ENCODE assay signal across 12 cellular contexts in the genomic region with DNA sequence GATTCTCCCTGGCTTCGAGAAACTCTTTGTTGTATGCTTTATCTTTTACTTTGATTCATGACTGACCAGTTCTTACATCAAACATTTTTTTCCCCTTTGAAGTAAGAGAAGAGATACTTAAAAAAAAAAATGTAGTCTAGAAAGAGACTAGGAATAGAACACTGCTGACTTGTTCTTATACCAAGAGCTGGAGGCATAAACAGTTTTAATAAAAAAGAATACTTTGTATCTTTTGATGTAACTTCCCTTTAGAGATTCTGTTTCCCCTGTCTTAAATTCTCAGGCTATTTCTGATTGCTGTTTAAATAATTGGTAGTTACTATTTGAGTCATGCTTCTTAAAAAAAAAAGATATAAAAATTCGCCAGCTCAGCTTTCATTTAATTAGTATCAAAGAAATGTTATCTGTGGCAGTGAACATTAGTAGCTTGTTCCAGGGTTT. TPM values are rescaled to one million over a fixed set of nuclear protein-coding genes. Genes with fewer than 3 reads are reported as not detected.
DNase-seq lines count a peak whose midpoint lies in the region; ATAC-seq, FAIRE-seq and TF ChIP-seq lines count a peak whose summit lies in the region.
"Had no signal": no experiment of that assay in that cellular context is flagged by ENCODE, and none has a peak within 500 bp of the region (broad histone marks: within the 10 kb centered on the region; RNA-seq: fewer than 3 reads in every experiment).

No MANE protein-coding gene starts in this region.

- no peak for DNase-seq in CD4-positive, alpha-beta memory T cell
- DNase-seq in NB4 (ENCODE audit: low read depth) (no peak), GM12878 (ENCODE audit: low read depth, low spot score) (no peak), osteocyte (ENCODE audit: extremely low spot score, unreplicated experiment) (no peak), NCI-H2196 (lab: John Stamatoyannopoulos, UW; ENCODE audit: unreplicated experiment) (no peak), DMS114 treated with DMSO at 0.1 percent for 48 hours (lab: John Stamatoyannopoulos, UW; ENCODE audit: unreplicated experiment) (no peak)
- DNase-seq in effector CD8-positive, alpha-beta T cell (lab: John Stamatoyannopoulos, UW), result no peak
- DNase-seq: Calu3, lower lobe of right lung, NCI-H2227 treated with DMSO at 0.1 percent for 48 hours, RPMI8226 had no signal

- H3K4me3 ChIP-seq in CD4-positive, alpha-beta memory T cell (ENCODE audit: low read length in 2 of 2), result no peak overlapping the region
- H3K4me3 ChIP-seq in NB4 (ENCODE audit: low read depth, low read length), result peak overlapping the region; percentile 10
- peak overlapping the region; percentile 46 for H3K4me3 ChIP-seq in GM12878
- H3K4me3 ChIP-seq: lower lobe of right lung had no signal

- H3K4me1 Mint-ChIP-seq in CD4-positive, alpha-beta memory T cell, result peaks cover 62 to 87% (median 76%) of the 10 kb centered on the region in 4 donors
- H3K4me1 Mint-ChIP-seq in osteocyte (ENCODE audit: unreplicated experiment), result peaks cover 62% of the 10 kb centered on the region

- H3K4me2 ChIP-seq in GM12878 (ENCODE audit: control insufficient read depth, insufficient read depth), result peak overlapping the region; percentile 94

- TF ChIP-seq EP300 in GM12878 (IDR thresholded peaks at IDR 0.05; ENCODE audit: borderline replicate concordance in 1 of 2, control insufficient read depth in 1 of 2, low read depth in 2 of 2, low read length in 2 of 2), result no peak

- H3K27ac ChIP-seq in CD4-positive, alpha-beta memory T cell (ENCODE audit: low read depth, low read length), result peak overlapping the region; percentile 27
- peak overlapping the region; percentile 59 for H3K27ac ChIP-seq in GM12878 (ENCODE audit: control insufficient read depth, insufficient read depth)
- H3K27ac ChIP-seq: lower lobe of right lung had no signal

- no peak overlapping the region for H2AFZ ChIP-seq in GM12878 (ENCODE audit: control insufficient read depth, low read depth, low read length)

- H3K27ac Mint-ChIP-seq in CD4-positive, alpha-beta memory T cell, result peak overlapping the region; percentile 71 to 93 (median 84)
- H3K27ac Mint-ChIP-seq in osteocyte (ENCODE audit: unreplicated experiment), result peak overlapping the region; percentile 48

- H3K9ac ChIP-seq in GM12878 (ENCODE audit: control insufficient read depth, insufficient read depth, low read length), result no peak overlapping the region

- H4K20me1 ChIP-seq in GM12878 (ENCODE audit: control insufficient read depth, insufficient read depth), result peaks cover 9% of the 10 kb centered on the region

- FAIRE-seq in GM12878 (lab: Jason Lieb, UNC), result no peak

- ATAC-seq in GM12878, result no peak
- no peak for ATAC-seq in HG02870 (IDR thresholded peaks at IDR 0.05; ENCODE audit: unreplicated experiment)
- ATAC-seq: lower lobe of right lung had no signal

- no peaks in the 10 kb centered on the region for H3K27me3 Mint-ChIP-seq in CD4-positive, alpha-beta memory T cell
- H3K27me3 Mint-ChIP-seq in osteocyte (ENCODE audit: unreplicated experiment), result no peaks in the 10 kb centered on the region

- H3K79me2 ChIP-seq in GM12878 (ENCODE audit: control insufficient read depth, insufficient read depth, low read length), result peaks cover 91% of the 10 kb centered on the region

- peaks cover 0 to 3% (median 0%) of the 10 kb centered on the region in 8 donors for H3K9me3 Mint-ChIP-seq in CD4-positive, alpha-beta memory T cell
- no peaks in the 10 kb centered on the region for H3K9me3 Mint-ChIP-seq in osteocyte (ENCODE audit: unreplicated experiment)

- RAD21 ChIA-PET in GM12878 (lab: Charles Lee; ENCODE audit: unreplicated experiment), result interaction anchor here (0.6 to 1.7 kb wide), 6 partner anchors 9 to 78 kb away, joined by 3 to 9 read pairs (median 4); no protein-coding TSS in a partner anchor

- H3K36me3 Mint-ChIP-seq in CD4-positive, alpha-beta memory T cell, result peaks cover 3 to 30% of the 10 kb centered on the region in 2 donors
- H3K36me3 Mint-ChIP-seq in osteocyte (ENCODE audit: unreplicated experiment), result no peaks in the 10 kb centered on the region

- H3K9me3 ChIP-seq in CD4-positive, alpha-beta memory T cell (ENCODE audit: control insufficient read depth in 1 of 2, low read length in 2 of 2), result no peaks in the 10 kb centered on the region
- no peaks in the 10 kb centered on the region; the same call in 2 of the 3 replicates for H3K9me3 ChIP-seq in GM12878 (replicated peaks; ENCODE audit: control insufficient read depth, insufficient read depth, low read length)
- H3K9me3 ChIP-seq: lower lobe of right lung had no signal

- CTCF ChIA-PET in CD4-positive, alpha-beta memory T cell (lab: Charles Lee; ENCODE audit: partially characterized antibody), result interaction anchor here (1.0 kb wide), 1 partner anchor 10 kb away, joined by 3 read pairs; no protein-coding TSS in a partner anchor
- CTCF ChIA-PET in GM12878 (lab: Yijun Ruan, JAX), result interaction anchor here (0.6 to 3.2 kb wide), 6 partner anchors 11 to 289 kb away, joined by 3 to 7 read pairs (median 4); no protein-coding TSS in a partner anchor

- H3K4me3 Mint-ChIP-seq in CD4-positive, alpha-beta memory T cell, result peak overlapping the region in 7 of 8 donors; percentile 69 to 95 (median 92)
- H3K4me3 Mint-ChIP-seq in osteocyte (ENCODE audit: unreplicated experiment), result no peak overlapping the region

- no peaks in the 10 kb centered on the region for H3K36me3 ChIP-seq in CD4-positive, alpha-beta memory T cell (ENCODE audit: insufficient read depth, low read length)
- peaks cover 0 to 1% of the 10 kb centered on the region in 2 experiments; a peak in 2 of 4 replicates for H3K36me3 ChIP-seq in GM12878 (ENCODE audit: control insufficient read depth in 2 of 2, insufficient read depth in 2 of 2, low read length in 1 of 2)

- BruUV-seq in GM12878 (replicated peaks; lab: Mats Ljungman, UMichigan), result no TSS peak

- TF ChIP-seq POLR2A in NB4 (IDR thresholded peaks at IDR 0.05; ENCODE audit: extremely low read depth, insufficient read length), result no peak
- no peak for TF ChIP-seq POLR2A in GM12878 (IDR thresholded peaks at IDR 0.05; ENCODE audit: low read depth, low read length)

- POLR2A ChIA-PET in CD4-positive, alpha-beta memory T cell (lab: Charles Lee; ENCODE audit: partially characterized antibody), result interaction anchor here (0.7 to 1.3 kb wide), 2 partner anchors 11 to 46 kb away, joined by 3 read pairs; no protein-coding TSS in a partner anchor
- POLR2A ChIA-PET in GM12878 (lab: Charles Lee), result interaction anchor here (0.5 to 1.8 kb wide), 4 partner anchors 24 to 261 kb away, joined by 3 to 6 read pairs (median 4); no protein-coding TSS in a partner anchor

- no peak for TF ChIP-seq RAD21 in GM12878 (IDR thresholded peaks at IDR 0.05; ENCODE audit: insufficient read depth, low read depth, low read length)

- TF ChIP-seq CTCF in NB4 (IDR thresholded peaks at IDR 0.05; ENCODE audit: low read depth, low read length) (no peak), GM12878 (IDR thresholded peaks at IDR 0.05 in 2 of 3, conservative IDR thresholded peaks at IDR 0.05 in 1 of 3; ENCODE audit: control insufficient read depth in 2 of 3, extremely low read depth in 1 of 3, insufficient read depth in 1 of 3, low read depth in 3 of 3, low read length in 3 of 3) (no peak), osteocyte (IDR thresholded peaks at IDR 0.05) (no peak)

- H3K27me3 ChIP-seq in CD4-positive, alpha-beta memory T cell (ENCODE audit: insufficient read depth, low read length), result no peaks in the 10 kb centered on the region
- no peaks in the 10 kb centered on the region for H3K27me3 ChIP-seq in GM12878 (replicated peaks in 1 of 2; ENCODE audit: control insufficient read depth in 2 of 2, insufficient read depth in 2 of 2, low read length in 1 of 2)

- SMC1A ChIA-PET in GM12878 (lab: Charles Lee; ENCODE audit: uncharacterized antibody, unreplicated experiment), result interaction anchor here (0.8 to 3.4 kb wide), 6 partner anchors 8 to 28 kb away, joined by 3 to 23 read pairs (median 4); no protein-coding TSS in a partner anchor

- intact Hi-C loops in CD4-positive, alpha-beta memory T cell (cut with micrococcal nuclease), result no loop called here
- intact Hi-C loops in GM12878 (cut with micrococcal nuclease; ENCODE audit: unreplicated experiment), result no loop called here

- H3K4me1 ChIP-seq in CD4-positive, alpha-beta memory T cell (ENCODE audit: insufficient read depth, low read length), result peaks cover 83% of the 10 kb centered on the region
- H3K4me1 ChIP-seq in GM12878 (ENCODE audit: control insufficient read depth, insufficient read depth, low read length), result peaks cover 32% of the 10 kb centered on the region

- WGBS in GM12878 (ENCODE audit: insufficient coverage, insufficient replicate concordance, low lambda C conversion rate, missing lambda C conversion rate), result 0% methylated on average over 2 of the region's 2 CpGs

- in situ Hi-C loops in GM12878 (cut with MboI), result no loop called here

RNA-seq across cellular contexts. Expression of a gene that starts 4.8 kb away (rescaled TPM):
- 100 to 1,000 TPM; 126 to 127 TPM for total RNA-seq in CD4-positive, alpha-beta memory T cell
- 10 to 100 TPM in 1 of 2 donors, 1 to 10 TPM in 1; 8.8 to 20.1 TPM for polyA plus RNA-seq in CD4-positive, alpha-beta memory T cell
- total RNA-seq in GM12878 (2013; cell fraction: nucleolus; rRNA removed), result 265 and 317 TPM in 2 replicates
- total RNA-seq in GM12878 (2014; rRNA removed) (43.5 and 47.9 TPM in 2 replicates), GM12878 (2014; rRNA removed; fragmentation: Illumina TruSeq; extraction: Trizol) (41.2 and 44.3 TPM in 2 replicates), GM12878 (2021) (86.0 and 87.6 TPM in 2 replicates), osteocyte (76.8 and 79.6 TPM in 2 replicates)
- polyA plus RNA-seq in GM12878 (2011; ENCODE audit: low read depth), result 59.0 TPM
- polyA plus RNA-seq in GM12878 (2011; rRNA removed) (43.8 and 53.0 TPM in 2 replicates), GM12878 (2014; fragmentation: Illumina TruSeq; extraction: Trizol) (51.8 and 64.0 TPM in 2 replicates), GM12878 (2014; fragmentation: Nextera tagmentation; extraction: Ambion mirVana) (10 to 100 TPM; 11.0 to 14.8 TPM), GM12878 (2014; rRNA removed) (60.5 and 62.4 TPM in 2 replicates), GM12878 (2016; fragmentation: Nextera tagmentation; extraction: Ambion mirVana) (10 to 100 TPM; 60.7 to 68.0 TPM)
- 45.7 and 51.0 TPM in 2 replicates for polyA plus RNA-seq in GM12878 (2011; cell fraction: cytosol; rRNA removed)
- 190 and 214 TPM in 2 replicates for polyA plus RNA-seq in GM12878 (2011; cell fraction: nucleus; rRNA removed)
- 46.8 and 57.2 TPM in 2 replicates for polyA plus RNA-seq in GM12878 (2012)
- polyA minus RNA-seq in GM12878 (2011; rRNA and poly(A)+ RNA removed), result 71.8 and 76.1 TPM in 2 replicates
- polyA minus RNA-seq in GM12878 (2011; cell fraction: cytosol; rRNA and poly(A)+ RNA removed), result 17.2 and 23.4 TPM in 2 replicates
- polyA minus RNA-seq in GM12878 (2011; cell fraction: nucleus; rRNA and poly(A)+ RNA removed), result 55.7 and 92.0 TPM in 2 replicates

Comparison
In these comparisons a context has a peak if more than half of its experiments do, and no peak if none do; other contexts are left out.
1. H3K4me3 ChIP-seq: peak in NB4 (single experiment) and GM12878 (single experiment); none in CD4-positive, alpha-beta memory T cell (0 of 2).